In the genomic region with DNA sequence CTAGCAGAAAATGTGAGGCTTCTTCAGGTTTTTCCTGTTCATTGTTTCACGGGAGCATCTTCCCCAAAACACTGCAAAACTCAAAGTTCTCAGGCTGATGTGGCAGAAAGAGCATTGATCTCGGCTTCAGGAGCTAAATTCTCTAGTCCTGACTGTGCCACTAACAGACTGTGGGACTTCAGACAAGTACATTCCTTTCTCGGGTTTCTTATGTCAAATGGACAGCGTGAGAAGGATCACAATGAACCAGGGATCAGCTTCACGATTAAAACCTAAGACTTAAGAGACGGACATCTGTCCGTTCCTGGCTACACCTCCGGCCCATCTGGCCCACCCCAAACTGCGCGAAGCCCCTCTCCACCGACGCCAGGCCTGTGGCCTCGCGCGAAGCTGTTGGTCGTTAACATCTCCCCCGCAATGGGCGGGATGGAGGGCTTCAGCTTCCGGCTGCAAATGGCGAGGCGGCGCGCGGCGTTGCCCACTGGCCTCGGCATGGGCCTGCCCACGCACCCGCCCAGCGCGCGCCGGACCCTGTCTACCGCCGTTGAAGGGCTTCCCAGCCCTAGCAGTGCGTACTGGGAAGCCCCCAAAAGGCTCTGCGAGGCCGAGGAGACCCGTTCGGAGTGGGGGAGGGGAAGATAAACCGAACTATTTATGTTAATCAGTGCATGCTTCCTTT, we compare ENCODE assay signal across 8 cellular contexts. TPM values are rescaled to one million over a fixed set of nuclear protein-coding genes. Genes with fewer than 3 reads are reported as not detected.
DNase-seq lines count a peak whose midpoint lies in the region; ATAC-seq, FAIRE-seq and TF ChIP-seq lines count a peak whose summit lies in the region.

No MANE protein-coding gene starts in this region.

- H3K27me3 ChIP-seq in CD4-positive, alpha-beta memory T cell (ENCODE audit: insufficient read depth, low read length), result no peaks in the 10 kb centered on the region
- no peaks in the 10 kb centered on the region for H3K27me3 ChIP-seq in pancreas

- no peak for FAIRE-seq in pancreas (lab: Jason Lieb, UNC)

- H3K4me1 ChIP-seq in CD4-positive, alpha-beta memory T cell (ENCODE audit: insufficient read depth, low read length), result peaks cover 35% of the 10 kb centered on the region
- peaks cover 3 to 16% (median 8%) of the 10 kb centered on the region in 3 donors for H3K4me1 ChIP-seq in pancreas

- no peaks in the 10 kb centered on the region for H3K9me3 ChIP-seq in CD4-positive, alpha-beta memory T cell (ENCODE audit: control insufficient read depth in 1 of 2, low read length in 2 of 2)
- no peaks in the 10 kb centered on the region for H3K9me3 ChIP-seq in pancreas

- peak overlapping the region; percentile 58 to 85 for H3K4me3 ChIP-seq in CD4-positive, alpha-beta memory T cell (ENCODE audit: low read length in 2 of 2)
- peak overlapping the region; percentile 93 to 94 for H3K4me3 ChIP-seq in foreskin fibroblast (ENCODE audit: low read depth in 1 of 2, low read length in 2 of 2)
- peak overlapping the region; percentile 43 to 84 (median 76) for H3K4me3 ChIP-seq in pancreas

- WGBS in pancreas, 2 donors, result 3% methylated on average over 34 to 40 of the region's 40 CpGs

- peaks cover 22 to 57% (median 37%) of the 10 kb centered on the region in 4 donors for H3K4me1 Mint-ChIP-seq in CD4-positive, alpha-beta memory T cell

- POLR2A ChIA-PET in CD4-positive, alpha-beta memory T cell (lab: Charles Lee; ENCODE audit: partially characterized antibody), result interaction anchor here (0.7 to 2.1 kb wide), 13 partner anchors 8 to 1016 kb away, joined by 3 to 22 read pairs (median 4); a partner anchor contains a TSS

- no peaks in the 10 kb centered on the region for H3K36me3 ChIP-seq in CD4-positive, alpha-beta memory T cell (ENCODE audit: insufficient read depth, low read length)
- H3K36me3 ChIP-seq in pancreas, result no peaks in the 10 kb centered on the region

- TF ChIP-seq CTCF in foreskin fibroblast (IDR thresholded peaks at IDR 0.05; ENCODE audit: low read depth, low read length) (no peak), pancreas (IDR thresholded peaks at IDR 0.05) (no peak), GM10266 (IDR thresholded peaks at IDR 0.05; ENCODE audit: control insufficient read depth, insufficient read depth, low read depth, missing control alignments) (no peak)

- peak overlapping the region; percentile 99 to 100 (median 99) for H3K27ac Mint-ChIP-seq in CD4-positive, alpha-beta memory T cell

- H3K27me3 Mint-ChIP-seq in CD4-positive, alpha-beta memory T cell, result no peaks in the 10 kb centered on the region

- ATAC-seq in HG03558 (IDR thresholded peaks at IDR 0.05; ENCODE audit: extremely low read depth, unreplicated experiment) (peak; percentile 23), pancreas (peak; percentile 51 to 67 (median 61))
- ATAC-seq in activated CD4-positive, CD25-positive, alpha-beta regulatory T cell treated with anti-CD3 and anti-CD28 coated beads, Interleukin-2, amount 50 U/mL, for 24 hours, result peak; percentile 46 to 49

- intact Hi-C loops in CD4-positive, alpha-beta memory T cell (cut with micrococcal nuclease), result loop anchor here (1.0 to 10.0 kb wide), 6 partner anchors 56 to 1051 kb away; a partner anchor contains a TSS
- intact Hi-C loops in pancreas (cut with DNase I), result no loop called here

- DNase-seq in CD4-positive, alpha-beta memory T cell, result no peak
- DNase-seq in foreskin fibroblast (peak in 1 of 2 donors; percentile 56), pancreas (peak in 2 of 6 donors; percentile 84 to 85), epidermal melanocyte (ENCODE audit: insufficient read length, low spot score) (no peak), GM10266 (ENCODE audit: extremely low spot score) (no peak)

- TF ChIP-seq POLR2A in GM19099 (IDR thresholded peaks at IDR 0.05; ENCODE audit: extremely low read depth, insufficient read length, low read depth), result peak; percentile 75

- H3K27ac ChIP-seq in CD4-positive, alpha-beta memory T cell (ENCODE audit: low read depth, low read length), result peak overlapping the region; percentile 97
- peak overlapping the region; percentile 95 to 99 (median 98) for H3K27ac ChIP-seq in pancreas

- CTCF ChIA-PET in CD4-positive, alpha-beta memory T cell (lab: Charles Lee; ENCODE audit: partially characterized antibody), result interaction anchor here (3.0 kb wide), 1 partner anchor 55 kb away, joined by 12 read pairs; a partner anchor contains a TSS

- H3K4me3 Mint-ChIP-seq in CD4-positive, alpha-beta memory T cell, result peak overlapping the region; percentile 97 to 99 (median 98)

- H3K9me3 Mint-ChIP-seq in CD4-positive, alpha-beta memory T cell, result no peaks in the 10 kb centered on the region

- H3K36me3 Mint-ChIP-seq in CD4-positive, alpha-beta memory T cell, result peaks cover 4 to 19% of the 10 kb centered on the region in 2 donors

RNA-seq across cellular contexts. Expression of a gene that starts 0.5 kb away (rescaled TPM):
- total RNA-seq in CD4-positive, alpha-beta memory T cell, result 10 to 100 TPM; 41.1 to 41.9 TPM
- polyA plus RNA-seq in CD4-positive, alpha-beta memory T cell, result 10 to 100 TPM; 39.5 to 45.2 TPM
- total RNA-seq in pancreas, result 10 to 100 TPM; 14.3 to 27.9 (median 18.8) TPM
- polyA plus RNA-seq in pancreas, result 10 to 100 TPM in 1 of 2 donors, 1 to 10 TPM in 1; 9.1 to 18.2 TPM

RNA-seq across cellular contexts. Expression of a gene that starts 55.4 kb away (rescaled TPM):
- 10 to 100 TPM; 50.6 to 57.1 TPM for total RNA-seq in CD4-positive, alpha-beta memory T cell
- 10 to 100 TPM; 20.3 to 20.7 TPM for polyA plus RNA-seq in CD4-positive, alpha-beta memory T cell
- total RNA-seq in pancreas, result 10 to 100 TPM; 20.4 to 43.3 (median 29.5) TPM
- polyA plus RNA-seq in pancreas, result 10 to 100 TPM; 11.1 to 16.2 TPM
